Comparison of ENCODE assay signal across 7 cellular contexts in the genomic region with DNA sequence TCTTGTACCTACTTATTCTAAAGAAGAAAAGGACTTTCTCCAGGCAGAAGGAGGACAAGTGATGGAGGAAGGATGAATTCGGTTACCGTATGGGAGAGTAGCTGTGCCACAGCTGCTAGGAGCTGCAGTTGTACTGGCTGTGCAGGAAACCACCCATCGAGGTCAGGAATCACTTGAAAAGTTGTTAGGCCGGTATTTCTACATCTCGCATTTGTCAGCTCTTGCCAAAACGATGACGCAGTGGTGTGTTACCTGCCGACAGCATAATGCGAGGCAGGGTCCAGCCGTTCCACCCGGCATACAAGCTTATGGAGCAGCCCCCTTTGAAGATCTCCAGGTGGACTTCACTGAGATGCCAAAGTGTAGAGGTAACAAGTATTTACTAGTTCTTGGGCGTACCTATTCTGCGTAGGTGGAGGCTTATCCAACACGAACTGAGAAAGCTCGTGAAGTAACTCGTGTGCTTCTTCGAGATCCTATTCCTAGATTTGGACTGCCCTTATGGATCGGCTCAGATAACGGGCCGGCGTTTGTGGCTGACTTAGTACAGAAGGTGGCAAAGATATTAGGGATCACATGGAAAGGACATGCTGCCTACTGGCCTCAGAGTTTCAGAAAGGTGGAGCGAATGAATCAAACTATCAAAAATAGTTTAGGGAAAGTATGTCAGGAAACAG.
DNase-seq lines count a peak whose midpoint lies in the region; TF ChIP-seq lines count a peak whose summit lies in the region.
"Not testable (repeated sequence)": the region's sequence is repeated elsewhere in the genome, so short reads cannot be mapped to it uniquely, and the experiment has no call there.

No MANE protein-coding gene starts in this region.

- TF ChIP-seq EP300 in stomach (IDR thresholded peaks at IDR 0.05), result not testable (repeated sequence)

- DNase-seq in DMS53 (lab: John Stamatoyannopoulos, UW) (peak; percentile 39), NCI-H1048 (lab: John Stamatoyannopoulos, UW) (peak; percentile 35), NCI-H2196 treated with DMSO at 0.1 percent for 48 hours (lab: John Stamatoyannopoulos, UW; ENCODE audit: unreplicated experiment) (peak; percentile 7), breast epithelium (ENCODE audit: low spot score in 2 of 2) (peak; percentile 61 to 85), kidney tubule cell (ENCODE audit: low spot score) (peak; percentile 37), mucosa of gallbladder (ENCODE audit: low spot score) (peak; percentile 80), stomach (peak; percentile 73)

- not testable (repeated sequence) for H3K27me3 ChIP-seq in breast epithelium, stomach

- not testable (repeated sequence) for H3K9me3 ChIP-seq in breast epithelium, stomach

- not testable (repeated sequence) for H3K36me3 ChIP-seq in breast epithelium, stomach

- intact Hi-C loops in breast epithelium (cut with DNase I; ENCODE audit: low total_unique reads); stomach (cut with DNase I; ENCODE audit: low total_unique reads): not testable (repeated sequence)

- not testable (repeated sequence) for TF ChIP-seq CTCF in breast epithelium (IDR thresholded peaks at IDR 0.05); stomach (IDR thresholded peaks at IDR 0.05)

- H3K27ac ChIP-seq in breast epithelium (peak overlapping the region; percentile 84 to 89), stomach (peak overlapping the region; percentile 26 to 70 (median 44))

- H3K4me1 ChIP-seq in breast epithelium, stomach: not testable (repeated sequence)

- 34 to 70% (median 46%) methylated on average over 22 of the region's 22 CpGs for WGBS in stomach, 5 donors

- H3K4me3 ChIP-seq in breast epithelium (peak overlapping the region in 2 of 3 donors; percentile 43 to 62), stomach (peak overlapping the region; percentile 16 to 37 (median 24))

- TF ChIP-seq POLR2A in breast epithelium (IDR thresholded peaks at IDR 0.05); stomach (IDR thresholded peaks at IDR 0.05): not testable (repeated sequence)

Comparison
In these comparisons a context has a peak if more than half of its experiments do, and no peak if none do; other contexts are left out.
1. Peak in every context shown above with its lines: DNase-seq, H3K4me3 ChIP-seq and H3K27ac ChIP-seq.
2. DNase-seq: peak in every context shown above with its lines; median percentile 80 in mucosa of gallbladder; 73 in breast epithelium; 73 in stomach; 39 in DMS53; 37 in kidney tubule cell; 35 in NCI-H1048; 7 in NCI-H2196 treated with DMSO at 0.1 percent for 48 hours.